In the genomic region with DNA sequence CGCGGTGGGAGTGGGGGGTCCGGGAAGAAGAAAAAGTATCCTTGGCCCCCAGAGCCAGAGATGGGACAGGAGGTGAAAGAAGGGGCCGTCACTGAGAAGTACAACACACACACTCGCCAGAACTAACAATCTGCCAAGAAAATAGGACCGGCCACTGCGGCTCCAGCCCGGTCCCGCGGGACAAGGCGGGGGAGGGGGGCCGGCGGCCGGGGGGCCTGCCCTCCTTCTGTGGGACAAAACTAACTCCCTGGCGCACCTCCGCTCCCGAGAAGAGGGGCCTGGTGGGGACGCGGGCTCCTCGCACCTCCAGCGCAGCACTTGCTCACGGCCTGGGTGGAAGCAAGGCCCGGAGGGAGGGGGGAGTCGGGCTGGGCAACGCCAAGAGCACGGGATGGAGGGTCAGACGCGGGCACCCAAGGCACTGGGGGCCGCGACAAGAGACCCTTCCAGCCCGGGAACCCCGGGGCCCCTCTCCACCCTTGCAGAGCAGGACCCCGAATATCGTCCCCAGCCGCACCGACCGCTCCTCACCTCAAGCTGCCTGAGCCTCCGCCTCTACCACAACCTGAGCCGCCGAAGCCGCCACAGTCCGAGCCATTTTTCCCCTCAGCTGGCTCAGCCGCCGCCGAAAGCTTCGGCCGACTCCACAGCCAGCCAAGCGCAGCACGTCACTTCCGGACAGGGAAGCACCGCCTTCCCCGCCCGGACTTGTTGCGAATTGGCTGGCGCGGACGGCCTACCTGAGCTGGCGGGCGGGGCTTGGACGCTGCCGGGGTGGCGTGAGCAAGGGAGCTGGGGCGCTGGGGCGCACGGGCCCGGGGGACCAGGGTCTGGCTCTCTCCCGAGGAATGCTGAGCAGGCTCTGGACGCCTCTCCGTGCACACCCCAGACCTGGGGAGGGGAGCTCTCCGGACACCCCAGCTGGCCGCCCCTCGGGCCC, we compare ENCODE assay signal across 1 cellular context.
TF ChIP-seq lines count a peak whose summit lies in the region.

A gene with protein sequence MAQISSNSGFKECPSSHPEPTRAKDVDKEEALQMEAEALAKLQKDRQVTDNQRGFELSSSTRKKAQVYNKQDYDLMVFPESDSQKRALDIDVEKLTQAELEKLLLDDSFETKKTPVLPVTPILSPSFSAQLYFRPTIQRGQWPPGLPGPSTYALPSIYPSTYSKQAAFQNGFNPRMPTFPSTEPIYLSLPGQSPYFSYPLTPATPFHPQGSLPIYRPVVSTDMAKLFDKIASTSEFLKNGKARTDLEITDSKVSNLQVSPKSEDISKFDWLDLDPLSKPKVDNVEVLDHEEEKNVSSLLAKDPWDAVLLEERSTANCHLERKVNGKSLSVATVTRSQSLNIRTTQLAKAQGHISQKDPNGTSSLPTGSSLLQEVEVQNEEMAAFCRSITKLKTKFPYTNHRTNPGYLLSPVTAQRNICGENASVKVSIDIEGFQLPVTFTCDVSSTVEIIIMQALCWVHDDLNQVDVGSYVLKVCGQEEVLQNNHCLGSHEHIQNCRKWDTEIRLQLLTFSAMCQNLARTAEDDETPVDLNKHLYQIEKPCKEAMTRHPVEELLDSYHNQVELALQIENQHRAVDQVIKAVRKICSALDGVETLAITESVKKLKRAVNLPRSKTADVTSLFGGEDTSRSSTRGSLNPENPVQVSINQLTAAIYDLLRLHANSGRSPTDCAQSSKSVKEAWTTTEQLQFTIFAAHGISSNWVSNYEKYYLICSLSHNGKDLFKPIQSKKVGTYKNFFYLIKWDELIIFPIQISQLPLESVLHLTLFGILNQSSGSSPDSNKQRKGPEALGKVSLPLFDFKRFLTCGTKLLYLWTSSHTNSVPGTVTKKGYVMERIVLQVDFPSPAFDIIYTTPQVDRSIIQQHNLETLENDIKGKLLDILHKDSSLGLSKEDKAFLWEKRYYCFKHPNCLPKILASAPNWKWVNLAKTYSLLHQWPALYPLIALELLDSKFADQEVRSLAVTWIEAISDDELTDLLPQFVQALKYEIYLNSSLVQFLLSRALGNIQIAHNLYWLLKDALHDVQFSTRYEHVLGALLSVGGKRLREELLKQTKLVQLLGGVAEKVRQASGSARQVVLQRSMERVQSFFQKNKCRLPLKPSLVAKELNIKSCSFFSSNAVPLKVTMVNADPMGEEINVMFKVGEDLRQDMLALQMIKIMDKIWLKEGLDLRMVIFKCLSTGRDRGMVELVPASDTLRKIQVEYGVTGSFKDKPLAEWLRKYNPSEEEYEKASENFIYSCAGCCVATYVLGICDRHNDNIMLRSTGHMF (N-terminal part only) (minus strand): TSS at position 670 of the 940 bp plus-strand sequence. CDS start 38,245 bp downstream, outside the sequence.

TF ChIP-seq in HepG2, 621 proteins besides CTCF, POLR2A, EP300 and RAD21 (continued from another document and continues in another):
- TF ChIP-seq, protein P1, sequence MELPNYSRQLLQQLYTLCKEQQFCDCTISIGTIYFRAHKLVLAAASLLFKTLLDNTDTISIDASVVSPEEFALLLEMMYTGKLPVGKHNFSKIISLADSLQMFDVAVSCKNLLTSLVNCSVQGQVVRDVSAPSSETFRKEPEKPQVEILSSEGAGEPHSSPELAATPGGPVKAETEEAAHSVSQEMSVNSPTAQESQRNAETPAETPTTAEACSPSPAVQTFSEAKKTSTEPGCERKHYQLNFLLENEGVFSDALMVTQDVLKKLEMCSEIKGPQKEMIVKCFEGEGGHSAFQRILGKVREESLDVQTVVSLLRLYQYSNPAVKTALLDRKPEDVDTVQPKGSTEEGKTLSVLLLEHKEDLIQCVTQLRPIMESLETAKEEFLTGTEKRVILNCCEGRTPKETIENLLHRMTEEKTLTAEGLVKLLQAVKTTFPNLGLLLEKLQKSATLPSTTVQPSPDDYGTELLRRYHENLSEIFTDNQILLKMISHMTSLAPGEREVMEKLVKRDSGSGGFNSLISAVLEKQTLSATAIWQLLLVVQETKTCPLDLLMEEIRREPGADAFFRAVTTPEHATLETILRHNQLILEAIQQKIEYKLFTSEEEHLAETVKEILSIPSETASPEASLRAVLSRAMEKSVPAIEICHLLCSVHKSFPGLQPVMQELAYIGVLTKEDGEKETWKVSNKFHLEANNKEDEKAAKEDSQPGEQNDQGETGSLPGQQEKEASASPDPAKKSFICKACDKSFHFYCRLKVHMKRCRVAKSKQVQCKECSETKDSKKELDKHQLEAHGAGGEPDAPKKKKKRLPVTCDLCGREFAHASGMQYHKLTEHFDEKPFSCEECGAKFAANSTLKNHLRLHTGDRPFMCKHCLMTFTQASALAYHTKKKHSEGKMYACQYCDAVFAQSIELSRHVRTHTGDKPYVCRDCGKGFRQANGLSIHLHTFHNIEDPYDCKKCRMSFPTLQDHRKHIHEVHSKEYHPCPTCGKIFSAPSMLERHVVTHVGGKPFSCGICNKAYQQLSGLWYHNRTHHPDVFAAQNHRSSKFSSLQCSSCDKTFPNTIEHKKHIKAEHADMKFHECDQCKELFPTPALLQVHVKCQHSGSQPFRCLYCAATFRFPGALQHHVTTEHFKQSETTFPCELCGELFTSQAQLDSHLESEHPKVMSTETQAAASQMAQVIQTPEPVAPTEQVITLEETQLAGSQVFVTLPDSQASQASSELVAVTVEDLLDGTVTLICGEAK (IDR thresholded peaks at IDR 0.05): no peak
- TF ChIP-seq, protein P1 (CRISPR knock-in tag; IDR thresholded peaks at IDR 0.05): peak; percentile 72; the same call in 1 of the 2 replicates
- TF ChIP-seq IRF2 (CRISPR knock-in tag; IDR thresholded peaks at IDR 0.05): no peak; the same call in 1 of the 2 replicates
- no peak for TF ChIP-seq ZFAT (CRISPR knock-in tag; conservative IDR thresholded peaks at IDR 0.05)
- TF ChIP-seq, protein P2, sequence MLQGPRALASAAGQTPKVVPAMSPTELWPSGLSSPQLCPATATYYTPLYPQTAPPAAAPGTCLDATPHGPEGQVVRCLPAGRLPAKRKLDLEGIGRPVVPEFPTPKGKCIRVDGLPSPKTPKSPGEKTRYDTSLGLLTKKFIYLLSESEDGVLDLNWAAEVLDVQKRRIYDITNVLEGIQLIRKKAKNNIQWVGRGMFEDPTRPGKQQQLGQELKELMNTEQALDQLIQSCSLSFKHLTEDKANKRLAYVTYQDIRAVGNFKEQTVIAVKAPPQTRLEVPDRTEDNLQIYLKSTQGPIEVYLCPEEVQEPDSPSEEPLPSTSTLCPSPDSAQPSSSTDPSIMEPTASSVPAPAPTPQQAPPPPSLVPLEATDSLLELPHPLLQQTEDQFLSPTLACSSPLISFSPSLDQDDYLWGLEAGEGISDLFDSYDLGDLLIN (CRISPR knock-in tag; IDR thresholded peaks at IDR 0.05; ENCODE audit: borderline replicate concordance): no peak
- no peak for TF ChIP-seq ZNF672 (CRISPR knock-in tag; IDR thresholded peaks at IDR 0.05)
- no peak for TF ChIP-seq ZNF326 (CRISPR knock-in tag; IDR thresholded peaks at IDR 0.05; ENCODE audit: borderline replicate concordance)
- TF ChIP-seq, protein P3, sequence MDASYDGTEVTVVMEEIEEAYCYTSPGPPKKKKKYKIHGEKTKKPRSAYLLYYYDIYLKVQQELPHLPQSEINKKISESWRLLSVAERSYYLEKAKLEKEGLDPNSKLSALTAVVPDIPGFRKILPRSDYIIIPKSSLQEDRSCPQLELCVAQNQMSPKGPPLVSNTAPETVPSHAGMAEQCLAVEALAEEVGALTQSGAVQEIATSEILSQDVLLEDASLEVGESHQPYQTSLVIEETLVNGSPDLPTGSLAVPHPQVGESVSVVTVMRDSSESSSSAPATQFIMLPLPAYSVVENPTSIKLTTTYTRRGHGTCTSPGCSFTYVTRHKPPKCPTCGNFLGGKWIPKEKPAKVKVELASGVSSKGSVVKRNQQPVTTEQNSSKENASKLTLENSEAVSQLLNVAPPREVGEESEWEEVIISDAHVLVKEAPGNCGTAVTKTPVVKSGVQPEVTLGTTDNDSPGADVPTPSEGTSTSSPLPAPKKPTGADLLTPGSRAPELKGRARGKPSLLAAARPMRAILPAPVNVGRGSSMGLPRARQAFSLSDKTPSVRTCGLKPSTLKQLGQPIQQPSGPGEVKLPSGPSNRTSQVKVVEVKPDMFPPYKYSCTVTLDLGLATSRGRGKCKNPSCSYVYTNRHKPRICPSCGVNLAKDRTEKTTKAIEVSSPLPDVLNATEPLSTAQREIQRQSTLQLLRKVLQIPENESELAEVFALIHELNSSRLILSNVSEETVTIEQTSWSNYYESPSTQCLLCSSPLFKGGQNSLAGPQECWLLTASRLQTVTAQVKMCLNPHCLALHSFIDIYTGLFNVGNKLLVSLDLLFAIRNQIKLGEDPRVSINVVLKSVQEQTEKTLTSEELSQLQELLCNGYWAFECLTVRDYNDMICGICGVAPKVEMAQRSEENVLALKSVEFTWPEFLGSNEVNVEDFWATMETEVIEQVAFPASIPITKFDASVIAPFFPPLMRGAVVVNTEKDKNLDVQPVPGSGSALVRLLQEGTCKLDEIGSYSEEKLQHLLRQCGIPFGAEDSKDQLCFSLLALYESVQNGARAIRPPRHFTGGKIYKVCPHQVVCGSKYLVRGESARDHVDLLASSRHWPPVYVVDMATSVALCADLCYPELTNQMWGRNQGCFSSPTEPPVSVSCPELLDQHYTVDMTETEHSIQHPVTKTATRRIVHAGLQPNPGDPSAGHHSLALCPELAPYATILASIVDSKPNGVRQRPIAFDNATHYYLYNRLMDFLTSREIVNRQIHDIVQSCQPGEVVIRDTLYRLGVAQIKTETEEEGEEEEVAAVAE (CRISPR knock-in tag; IDR thresholded peaks at IDR 0.05; ENCODE audit: borderline replicate concordance): no peak
- peak; percentile 47; the same call in 1 of the 2 replicates for TF ChIP-seq ZFP36L1 (CRISPR knock-in tag; IDR thresholded peaks at IDR 0.05)
- TF ChIP-seq NR2F1 (CRISPR knock-in tag; IDR thresholded peaks at IDR 0.05): no peak
- TF ChIP-seq ZNF101 (CRISPR knock-in tag; IDR thresholded peaks at IDR 0.05; ENCODE audit: borderline replicate concordance, low read depth): no peak
- TF ChIP-seq ZNF558 (CRISPR knock-in tag; IDR thresholded peaks at IDR 0.05; ENCODE audit: borderline replicate concordance): no peak
- peak; percentile 40; the same call in 1 of the 2 replicates for TF ChIP-seq ZNF674 (CRISPR knock-in tag; IDR thresholded peaks at IDR 0.05; ENCODE audit: low read depth)
- peak; percentile 80 for TF ChIP-seq ELF1 (CRISPR knock-in tag; IDR thresholded peaks at IDR 0.05)
- 0 out of 2 replicates have a peak, but pooled peaks have one; percentile 20 for TF ChIP-seq MTA1 (CRISPR knock-in tag; IDR thresholded peaks at IDR 0.05; ENCODE audit: borderline replicate concordance)
- TF ChIP-seq, protein P4, sequence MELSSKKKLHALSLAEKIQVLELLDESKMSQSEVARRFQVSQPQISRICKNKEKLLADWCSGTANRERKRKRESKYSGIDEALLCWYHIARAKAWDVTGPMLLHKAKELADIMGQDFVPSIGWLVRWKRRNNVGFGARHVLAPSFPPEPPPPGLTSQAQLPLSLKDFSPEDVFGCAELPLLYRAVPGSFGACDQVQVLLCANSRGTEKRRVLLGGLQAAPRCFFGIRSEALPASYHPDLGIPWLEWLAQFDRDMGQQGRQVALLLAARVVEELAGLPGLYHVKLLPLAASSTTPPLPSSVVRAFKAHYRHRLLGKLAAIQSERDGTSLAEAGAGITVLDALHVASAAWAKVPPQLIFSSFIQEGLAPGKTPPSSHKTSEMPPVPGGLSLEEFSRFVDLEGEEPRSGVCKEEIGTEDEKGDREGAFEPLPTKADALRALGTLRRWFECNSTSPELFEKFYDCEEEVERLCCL (CRISPR knock-in tag; IDR thresholded peaks at IDR 0.05; ENCODE audit: borderline replicate concordance): 0 out of 2 replicates have a peak, but pooled peaks have one; percentile 78
- TF ChIP-seq, protein P5, sequence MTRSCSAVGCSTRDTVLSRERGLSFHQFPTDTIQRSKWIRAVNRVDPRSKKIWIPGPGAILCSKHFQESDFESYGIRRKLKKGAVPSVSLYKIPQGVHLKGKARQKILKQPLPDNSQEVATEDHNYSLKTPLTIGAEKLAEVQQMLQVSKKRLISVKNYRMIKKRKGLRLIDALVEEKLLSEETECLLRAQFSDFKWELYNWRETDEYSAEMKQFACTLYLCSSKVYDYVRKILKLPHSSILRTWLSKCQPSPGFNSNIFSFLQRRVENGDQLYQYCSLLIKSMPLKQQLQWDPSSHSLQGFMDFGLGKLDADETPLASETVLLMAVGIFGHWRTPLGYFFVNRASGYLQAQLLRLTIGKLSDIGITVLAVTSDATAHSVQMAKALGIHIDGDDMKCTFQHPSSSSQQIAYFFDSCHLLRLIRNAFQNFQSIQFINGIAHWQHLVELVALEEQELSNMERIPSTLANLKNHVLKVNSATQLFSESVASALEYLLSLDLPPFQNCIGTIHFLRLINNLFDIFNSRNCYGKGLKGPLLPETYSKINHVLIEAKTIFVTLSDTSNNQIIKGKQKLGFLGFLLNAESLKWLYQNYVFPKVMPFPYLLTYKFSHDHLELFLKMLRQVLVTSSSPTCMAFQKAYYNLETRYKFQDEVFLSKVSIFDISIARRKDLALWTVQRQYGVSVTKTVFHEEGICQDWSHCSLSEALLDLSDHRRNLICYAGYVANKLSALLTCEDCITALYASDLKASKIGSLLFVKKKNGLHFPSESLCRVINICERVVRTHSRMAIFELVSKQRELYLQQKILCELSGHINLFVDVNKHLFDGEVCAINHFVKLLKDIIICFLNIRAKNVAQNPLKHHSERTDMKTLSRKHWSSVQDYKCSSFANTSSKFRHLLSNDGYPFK (CRISPR knock-in tag; IDR thresholded peaks at IDR 0.05; ENCODE audit: borderline replicate concordance): no peak
- no peak for TF ChIP-seq TGIF2 (CRISPR knock-in tag; IDR thresholded peaks at IDR 0.05)
- 0 out of 2 replicates have a peak, but pooled peaks have one; percentile 18 for TF ChIP-seq ZZZ3 (CRISPR knock-in tag; IDR thresholded peaks at IDR 0.05; ENCODE audit: borderline replicate concordance)
- TF ChIP-seq SIX1 (CRISPR knock-in tag; IDR thresholded peaks at IDR 0.05; ENCODE audit: borderline replicate concordance): no peak
- TF ChIP-seq ZFP36 (IDR thresholded peaks at IDR 0.05; ENCODE audit: borderline replicate concordance, low read depth, low read length, partially characterized antibody): no peak
- no peak for TF ChIP-seq ZNF230 (CRISPR knock-in tag; IDR thresholded peaks at IDR 0.05)
- 0 out of 2 replicates have a peak, but pooled peaks have one; percentile 43 for TF ChIP-seq MZF1 (CRISPR knock-in tag; IDR thresholded peaks at IDR 0.05; ENCODE audit: borderline replicate concordance)
- TF ChIP-seq ZNF264 (CRISPR knock-in tag; IDR thresholded peaks at IDR 0.05): no peak
